In the genomic region with DNA sequence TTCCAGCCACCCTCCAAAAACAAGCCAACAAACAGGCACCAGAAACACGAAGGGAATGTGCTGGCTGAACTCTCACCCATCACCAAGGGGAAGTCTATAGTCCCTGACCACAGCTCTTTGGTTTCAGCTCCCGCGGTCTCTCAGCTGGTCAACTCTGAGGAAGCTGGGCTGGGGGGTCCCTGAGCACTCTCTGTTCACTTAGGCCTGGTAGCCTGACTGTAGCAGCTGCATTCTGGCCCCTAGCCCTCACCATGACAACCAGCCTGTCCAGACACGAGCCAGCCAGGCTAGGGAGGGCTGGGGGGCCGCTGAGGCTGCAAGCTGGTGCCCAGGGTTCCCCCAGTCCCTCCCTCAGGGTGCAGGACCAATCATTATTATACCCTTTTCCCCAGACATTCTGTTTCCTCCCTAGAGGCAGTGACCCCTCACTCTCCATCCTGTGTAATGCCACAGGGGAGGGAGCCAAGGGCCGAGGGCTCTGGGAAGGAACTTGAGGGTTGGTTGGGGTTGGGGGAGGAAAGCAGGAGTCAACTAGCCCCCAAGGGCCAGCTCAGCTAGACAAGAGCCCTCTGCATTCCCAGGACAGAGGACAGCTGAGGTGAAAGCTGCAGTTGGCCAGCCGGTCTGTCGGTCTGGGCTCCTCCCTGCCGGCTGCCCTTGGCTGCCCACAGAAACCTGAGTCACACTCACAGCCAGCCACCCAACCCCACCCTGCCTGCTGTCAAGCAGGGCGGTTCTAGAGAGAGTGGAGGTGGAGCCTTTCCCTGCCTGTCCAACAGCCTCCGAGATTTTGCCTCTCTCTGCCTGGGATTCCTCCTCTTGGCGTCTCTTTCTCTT, we compare ENCODE assay signal across 9 cellular contexts. TPM values are rescaled to one million over a fixed set of nuclear protein-coding genes. Genes with fewer than 3 reads are reported as not detected.
DNase-seq lines count a peak whose midpoint lies in the region; ATAC-seq and TF ChIP-seq lines count a peak whose summit lies in the region.
"Had no signal": no experiment of that assay in that cellular context is flagged by ENCODE, and none has a peak within 500 bp of the region (broad histone marks: within the 10 kb centered on the region; RNA-seq: fewer than 3 reads in every experiment).

No MANE protein-coding gene starts in this region.

- TF ChIP-seq CTCF in AG10803 (conservative IDR thresholded peaks at IDR 0.05; ENCODE audit: low read length) (no peak), coronary artery (IDR thresholded peaks at IDR 0.05) (no peak)

- DNase-seq in AG10803 (ENCODE audit: low read depth) (peak; percentile 96), NCI-H510A (lab: John Stamatoyannopoulos, UW) (peak; percentile 98), coronary artery (ENCODE audit: low spot score) (peak; percentile 98), left lobe of liver (ENCODE audit: low spot score) (peak; percentile 92)
- peak; percentile 62 to 73 for DNase-seq in activated CD4-positive, alpha-beta T cell treated with anti-CD3 and anti-CD28 coated beads for 4 hours
- DNase-seq in stimulated activated CD4-positive, alpha-beta T cell treated with anti-CD3 and anti-CD28 coated beads, Interleukin-2, amount 100 ng/mL, for 4 hours (ENCODE audit: low read depth): peak; percentile 51

- H3K4me3 ChIP-seq in AG10803 (ENCODE audit: low read length) (peak overlapping the region; percentile 51), coronary artery (peak overlapping the region; percentile 58)

- H3K27ac ChIP-seq in coronary artery: peak overlapping the region; percentile 92 to 98

- ATAC-seq in GM19035 (IDR thresholded peaks at IDR 0.05; ENCODE audit: unreplicated experiment) (peak; percentile 49), HG03378 (IDR thresholded peaks at IDR 0.05; ENCODE audit: unreplicated experiment) (peak; percentile 37), left lobe of liver (peak; percentile 80)

RNA-seq across cellular contexts. Expression of gene TRAPPC3, which starts 1.2 kb away (rescaled TPM):
- 24.8 TPM for total RNA-seq in left lobe of liver

RNA-seq across cellular contexts. Expression of gene MAP7D1, which starts 5.4 kb away (rescaled TPM):
- 13.3 TPM for total RNA-seq in left lobe of liver

RNA-seq across cellular contexts. Expression of gene COL8A2, which starts 25.5 kb away (rescaled TPM):
- 0.50 TPM for total RNA-seq in left lobe of liver
- total RNA-seq: T-helper 1 cell treated with Interleukin-12 subunit alpha and Interleukin-12 subunit beta and Interleukin-4 antibody, amounts not matched to agents 30 ng/mL and 1 ng/mL, for 36 hours had no signal

Comparison
In these comparisons a context has a peak if more than half of its experiments do, and no peak if none do; other contexts are left out.
1. Peak in every context shown above with its lines: DNase-seq, ATAC-seq, H3K4me3 ChIP-seq and H3K27ac ChIP-seq.